ENCODE assay signal across 1 cellular context in the genomic region with DNA sequence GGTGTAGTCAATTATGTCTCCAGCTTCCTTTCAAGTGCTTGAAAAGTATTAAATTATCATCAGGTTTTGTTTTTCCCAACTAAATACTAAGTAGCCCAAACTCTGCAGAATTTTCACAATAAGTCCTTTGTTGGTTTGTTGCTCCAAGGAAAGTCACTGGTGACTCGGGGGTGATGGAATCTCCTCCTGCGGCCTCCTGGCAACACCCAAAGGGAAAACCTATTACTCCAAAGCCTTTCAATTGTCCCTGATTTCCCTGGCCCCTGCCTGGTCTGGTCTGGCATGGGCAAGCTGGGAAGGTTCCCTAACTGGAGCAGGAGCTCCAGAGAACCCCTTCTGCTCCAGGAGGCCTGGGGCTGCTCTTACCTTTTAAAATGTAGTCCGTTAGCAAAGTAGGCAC.
TF ChIP-seq lines count a peak whose summit lies in the region.

No MANE protein-coding gene starts in this region.

TF ChIP-seq in SK-N-SH treated with all-trans-retinoic acid at 6 μM for 48 hours, 23 proteins besides CTCF, POLR2A, EP300 and RAD21 (continued from another document):
- TF ChIP-seq, protein P1, sequence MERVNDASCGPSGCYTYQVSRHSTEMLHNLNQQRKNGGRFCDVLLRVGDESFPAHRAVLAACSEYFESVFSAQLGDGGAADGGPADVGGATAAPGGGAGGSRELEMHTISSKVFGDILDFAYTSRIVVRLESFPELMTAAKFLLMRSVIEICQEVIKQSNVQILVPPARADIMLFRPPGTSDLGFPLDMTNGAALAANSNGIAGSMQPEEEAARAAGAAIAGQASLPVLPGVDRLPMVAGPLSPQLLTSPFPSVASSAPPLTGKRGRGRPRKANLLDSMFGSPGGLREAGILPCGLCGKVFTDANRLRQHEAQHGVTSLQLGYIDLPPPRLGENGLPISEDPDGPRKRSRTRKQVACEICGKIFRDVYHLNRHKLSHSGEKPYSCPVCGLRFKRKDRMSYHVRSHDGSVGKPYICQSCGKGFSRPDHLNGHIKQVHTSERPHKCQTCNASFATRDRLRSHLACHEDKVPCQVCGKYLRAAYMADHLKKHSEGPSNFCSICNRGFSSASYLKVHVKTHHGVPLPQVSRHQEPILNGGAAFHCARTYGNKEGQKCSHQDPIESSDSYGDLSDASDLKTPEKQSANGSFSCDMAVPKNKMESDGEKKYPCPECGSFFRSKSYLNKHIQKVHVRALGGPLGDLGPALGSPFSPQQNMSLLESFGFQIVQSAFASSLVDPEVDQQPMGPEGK (CRISPR knock-in tag; IDR thresholded peaks at IDR 0.05; ENCODE audit: borderline replicate concordance): no peak
- no peak for TF ChIP-seq CSDC2 (CRISPR knock-in tag; IDR thresholded peaks at IDR 0.05)
- TF ChIP-seq, protein P2, sequence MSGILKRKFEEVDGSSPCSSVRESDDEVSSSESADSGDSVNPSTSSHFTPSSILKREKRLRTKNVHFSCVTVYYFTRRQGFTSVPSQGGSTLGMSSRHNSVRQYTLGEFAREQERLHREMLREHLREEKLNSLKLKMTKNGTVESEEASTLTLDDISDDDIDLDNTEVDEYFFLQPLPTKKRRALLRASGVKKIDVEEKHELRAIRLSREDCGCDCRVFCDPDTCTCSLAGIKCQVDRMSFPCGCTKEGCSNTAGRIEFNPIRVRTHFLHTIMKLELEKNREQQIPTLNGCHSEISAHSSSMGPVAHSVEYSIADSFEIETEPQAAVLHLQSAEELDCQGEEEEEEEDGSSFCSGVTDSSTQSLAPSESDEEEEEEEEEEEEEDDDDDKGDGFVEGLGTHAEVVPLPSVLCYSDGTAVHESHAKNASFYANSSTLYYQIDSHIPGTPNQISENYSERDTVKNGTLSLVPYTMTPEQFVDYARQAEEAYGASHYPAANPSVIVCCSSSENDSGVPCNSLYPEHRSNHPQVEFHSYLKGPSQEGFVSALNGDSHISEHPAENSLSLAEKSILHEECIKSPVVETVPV (CRISPR knock-in tag; IDR thresholded peaks at IDR 0.05): no peak
TF ChIP-seq in SK-N-SH treated with all-trans-retinoic acid at 6 μM for 48 hours: peak in this region for 0.
